ENCODE assay signal across 10 cellular contexts in genomic region chr1:101407505-101408211, GRCh38.
DNase-seq lines count a peak whose midpoint lies in the region; ATAC-seq and TF ChIP-seq lines count a peak whose summit lies in the region.
"Had no signal": no experiment of that assay in that cellular context is flagged by ENCODE, and none has a peak within 500 bp of the region (broad histone marks: within the 10 kb centered on the region; RNA-seq: fewer than 3 reads in every experiment).

No MANE protein-coding gene starts in this region.

- no peaks in the 10 kb centered on the region for H3K36me3 ChIP-seq in Peyer's patch
- H3K36me3 ChIP-seq in osteoblast (ENCODE audit: insufficient read depth, low read length), result no peaks in the 10 kb centered on the region

- H3K4me1 ChIP-seq in Peyer's patch, result peaks cover 0 to 5% (median 0%) of the 10 kb centered on the region in 4 donors
- no peaks in the 10 kb centered on the region for H3K4me1 ChIP-seq in osteoblast (ENCODE audit: insufficient read depth, low read length)

- H3K27me3 ChIP-seq in Peyer's patch (no peaks in the 10 kb centered on the region), osteoblast (ENCODE audit: insufficient read depth, low read length) (peaks cover 5% of the 10 kb centered on the region)

- no peak overlapping the region for H3K4me3 ChIP-seq in Peyer's patch
- no peak overlapping the region for H3K4me3 ChIP-seq in osteoblast (ENCODE audit: insufficient read depth, low read length)

- in situ Hi-C loops in GM13976 (cut with MboI; ENCODE audit: low sequenced_read_pairs, unreplicated experiment), result no loop called here

- peak; percentile 35 for DNase-seq in GM13976 (ENCODE audit: low spot score)
- peak in 2 of 3 donors; percentile 33 to 49 for DNase-seq in Peyer's patch
- no peak for DNase-seq in NCI-H524 (lab: John Stamatoyannopoulos, UW)
- DNase-seq in osteoblast (ENCODE audit: insufficient read length, low spot score, missing footprints), result no peak
- DNase-seq in COLO829 (ENCODE audit: low spot score), result no peak
- no peak for DNase-seq in NCI-H2171 treated with DMSO at 0.1 percent for 48 hours (lab: John Stamatoyannopoulos, UW)
- DNase-seq: NCI-H446 had no signal

- H3K79me2 ChIP-seq in osteoblast (ENCODE audit: insufficient read depth, low read length), result no peaks in the 10 kb centered on the region

- peak overlapping the region in 1 of 4 donors; percentile 38 for H3K27ac ChIP-seq in Peyer's patch
- no peak overlapping the region for H3K27ac ChIP-seq in osteoblast (ENCODE audit: low read depth, low read length)
- H3K27ac ChIP-seq: HL-60 had no signal

- TF ChIP-seq CTCF in GM13976 (IDR thresholded peaks at IDR 0.05; ENCODE audit: borderline replicate concordance, control extremely low read depth, extremely low read depth, insufficient read depth, missing control alignments) (no peak), Peyer's patch (IDR thresholded peaks at IDR 0.05) (no peak), osteoblast (IDR thresholded peaks at IDR 0.05; ENCODE audit: extremely low read depth, low read depth, low read length) (no peak)

- no peak for TF ChIP-seq POLR2A in Peyer's patch (IDR thresholded peaks at IDR 0.05)

- no peak overlapping the region for H2AFZ ChIP-seq in osteoblast (ENCODE audit: low read length)

- H3K4me2 ChIP-seq in osteoblast (ENCODE audit: insufficient read depth, low read length), result no peak overlapping the region

- no peaks in the 10 kb centered on the region for H3K9me3 ChIP-seq in Peyer's patch
- no peaks in the 10 kb centered on the region for H3K9me3 ChIP-seq in osteoblast (ENCODE audit: low read depth, low read length)

- ATAC-seq in GM19467 (IDR thresholded peaks at IDR 0.05; ENCODE audit: unreplicated experiment), result peak; percentile 78
- peak; percentile 90 for ATAC-seq in HG03045 (IDR thresholded peaks at IDR 0.05; ENCODE audit: unreplicated experiment)

- no peaks in the 10 kb centered on the region for H4K20me1 ChIP-seq in osteoblast (ENCODE audit: insufficient read depth, low read length)

Comparison
In these comparisons a context has a peak if more than half of its experiments do, and no peak if none do; other contexts are left out.
1. DNase-seq: peak in GM13976 (single experiment) and Peyer's patch (2 of 3); none in NCI-H524 (0 of 2), osteoblast (single experiment), COLO829 (single experiment) and NCI-H2171 treated with DMSO at 0.1 percent for 48 hours (single experiment).